ENCODE assay signal across 23 cellular contexts in genomic region chrX:143998261-143998660, GRCh38.
DNase-seq lines count a peak whose midpoint lies in the region; ATAC-seq lines count a peak whose summit lies in the region.
"Had no signal": no experiment of that assay in that cellular context is flagged by ENCODE, and none has a peak within 500 bp of the region (broad histone marks: within the 10 kb centered on the region; RNA-seq: fewer than 3 reads in every experiment).

No MANE protein-coding gene starts in this region.

- intact Hi-C loops in Right ventricle myocardium inferior (cut with DNase I) = no loop called here
- intact Hi-C loops in cardiac septum (cut with DNase I) = no loop called here

- no peak for ATAC-seq in Right ventricle myocardium inferior
- ATAC-seq: A549; CD8-positive, alpha-beta T cell had no signal

- DNase-seq in Right ventricle myocardium inferior (ENCODE audit: missing footprints) (peak; percentile 11), cardiac septum (ENCODE audit: low spot score) (no peak)
- DNase-seq: 8988T; ACHN; AML-193; BE2C; C1 segment of cervical spinal cord; Caco-2; Calu3; CD4-positive, alpha-beta memory T cell; CD4-positive, alpha-beta T cell; CD4-positive, CD25-positive, alpha-beta regulatory T cell; CD8-positive, alpha-beta memory T cell; CD8-positive, alpha-beta T cell; COR-L47; DMS 273 treated with DMSO at 0.1 percent for 48 hours; DMS153; DMS53; DMS79; DMS79 treated with DMSO at 0.1 percent for 48 hours; DND-41; EL had no signal
